Comparison of ENCODE assay signal across 9 cellular contexts in genomic region chr6:166008441-166009369, GRCh38.
DNase-seq lines count a peak whose midpoint lies in the region; ATAC-seq and TF ChIP-seq lines count a peak whose summit lies in the region.
"Had no signal": no experiment of that assay in that cellular context is flagged by ENCODE, and none has a peak within 500 bp of the region (broad histone marks: within the 10 kb centered on the region; RNA-seq: fewer than 3 reads in every experiment).

No MANE protein-coding gene starts in this region.

- H3K36me3 Mint-ChIP-seq in natural killer cell treated with Interleukin-12 subunit alpha and Interleukin-12 subunit beta and Interleukin-15 and Interleukin-18, amount 100 ng/mL, for 72 hours, result no peaks in the 10 kb centered on the region
- no peaks in the 10 kb centered on the region for H3K36me3 Mint-ChIP-seq in natural killer cell
- H3K36me3 Mint-ChIP-seq in nephron progenitor cell (ENCODE audit: low read depth), result no peaks in the 10 kb centered on the region

- H3K4me3 Mint-ChIP-seq in natural killer cell treated with Interleukin-12 subunit alpha and Interleukin-12 subunit beta and Interleukin-15 and Interleukin-18, amount 100 ng/mL, for 72 hours, result no peak overlapping the region
- no peak overlapping the region for H3K4me3 Mint-ChIP-seq in natural killer cell
- peak overlapping the region; percentile 86 for H3K4me3 Mint-ChIP-seq in nephron progenitor cell

- intact Hi-C loops in natural killer cell (cut with micrococcal nuclease), result no loop called here

- no peaks in the 10 kb centered on the region for H3K9me3 Mint-ChIP-seq in natural killer cell treated with Interleukin-12 subunit alpha and Interleukin-12 subunit beta and Interleukin-15 and Interleukin-18, amount 100 ng/mL, for 72 hours
- H3K9me3 Mint-ChIP-seq in natural killer cell (no peaks in the 10 kb centered on the region), nephron progenitor cell (peaks cover 3% of the 10 kb centered on the region)

- TF ChIP-seq CTCF in natural killer cell (IDR thresholded peaks at IDR 0.05) (no peak), nephron progenitor cell (IDR thresholded peaks at IDR 0.05) (no peak)

- peak; percentile 29 to 34 for ATAC-seq in natural killer cell treated with Interleukin-12 subunit alpha and Interleukin-12 subunit beta and Interleukin-15 and Interleukin-18, amount 100 ng/mL, for 72 hours
- no peak for ATAC-seq in natural killer cell
- no peak for ATAC-seq in GM18868 (IDR thresholded peaks at IDR 0.05; ENCODE audit: unreplicated experiment)
- no peak for ATAC-seq in GM21576 (IDR thresholded peaks at IDR 0.05; ENCODE audit: unreplicated experiment)
- no peak for ATAC-seq in HG02840 (IDR thresholded peaks at IDR 0.05; ENCODE audit: low FRiP score, unreplicated experiment)

- no peak overlapping the region for H3K27ac Mint-ChIP-seq in natural killer cell treated with Interleukin-12 subunit alpha and Interleukin-12 subunit beta and Interleukin-15 and Interleukin-18, amount 100 ng/mL, for 72 hours
- H3K27ac Mint-ChIP-seq in natural killer cell, result no peak overlapping the region
- no peak overlapping the region for H3K27ac Mint-ChIP-seq in nephron progenitor cell

- no peak for DNase-seq in natural killer cell treated with Interleukin-12 subunit alpha and Interleukin-12 subunit beta and Interleukin-15 and Interleukin-18, amount 100 ng/mL, for 72 hours (ENCODE audit: low spot score)
- no peak for DNase-seq in natural killer cell
- peak; percentile 75 for DNase-seq in fibroblast of gingiva (ENCODE audit: low read depth)
- DNase-seq in nephron progenitor cell, result peak; percentile 73
- no peak for DNase-seq in GM19240 (ENCODE audit: insufficient read length, low spot score)
- DNase-seq: dermis blood vessel endothelial cell had no signal

- H3K27me3 Mint-ChIP-seq in natural killer cell treated with Interleukin-12 subunit alpha and Interleukin-12 subunit beta and Interleukin-15 and Interleukin-18, amount 100 ng/mL, for 72 hours, result peaks cover 42 to 45% of the 10 kb centered on the region in 2 donors
- H3K27me3 Mint-ChIP-seq in natural killer cell (ENCODE audit: low read depth in 2 of 2) (peaks cover 49 to 59% of the 10 kb centered on the region in 2 donors), nephron progenitor cell (ENCODE audit: low read depth, poor library complexity) (peaks cover 86% of the 10 kb centered on the region)

- H3K4me1 Mint-ChIP-seq in natural killer cell treated with Interleukin-12 subunit alpha and Interleukin-12 subunit beta and Interleukin-15 and Interleukin-18, amount 100 ng/mL, for 72 hours (ENCODE audit: low read depth in 2 of 2), result peaks cover 0 to 4% of the 10 kb centered on the region in 2 donors
- no peaks in the 10 kb centered on the region for H3K4me1 Mint-ChIP-seq in natural killer cell
- H3K4me1 Mint-ChIP-seq in nephron progenitor cell, result peaks cover 72% of the 10 kb centered on the region

Comparison
In these comparisons a context has a peak if more than half of its experiments do, and no peak if none do; other contexts are left out.
1. ATAC-seq: peak in natural killer cell treated with Interleukin-12 subunit alpha and Interleukin-12 subunit beta and Interleukin-15 and Interleukin-18, amount 100 ng/mL, for 72 hours (2 of 2); none in natural killer cell (0 of 3), GM18868 (single experiment), GM21576 (single experiment) and HG02840 (single experiment).
2. DNase-seq: peak in fibroblast of gingiva (single experiment) and nephron progenitor cell (single experiment); none in natural killer cell treated with Interleukin-12 subunit alpha and Interleukin-12 subunit beta and Interleukin-15 and Interleukin-18, amount 100 ng/mL, for 72 hours (single experiment), natural killer cell (single experiment) and GM19240 (single experiment).